ENCODE assay signal across 8 cellular contexts in the genomic region with DNA sequence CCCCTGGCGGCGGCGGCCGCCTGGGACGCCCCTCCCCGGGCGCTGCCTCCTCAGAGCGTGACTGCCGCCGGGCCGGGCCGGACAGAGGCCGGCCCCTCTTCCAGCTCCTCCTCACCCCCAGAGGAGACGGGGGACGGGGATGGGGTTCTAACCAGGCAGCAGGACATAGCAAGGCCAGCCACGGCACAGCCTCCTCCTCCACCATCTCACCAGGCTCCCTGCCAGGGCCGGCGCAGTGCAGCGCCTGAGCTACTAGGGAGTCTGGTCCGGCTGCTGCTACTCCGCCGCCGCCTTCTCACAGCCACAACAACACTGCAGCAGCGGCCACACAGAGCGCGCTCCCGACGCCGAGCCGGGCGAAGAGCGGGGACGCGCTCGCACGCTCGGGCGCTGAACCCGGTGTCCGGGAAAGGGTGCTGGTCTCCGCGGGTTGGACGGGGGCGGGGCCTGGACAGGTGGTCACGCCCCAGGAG.
DNase-seq lines count a peak whose midpoint lies in the region; ATAC-seq, FAIRE-seq and TF ChIP-seq lines count a peak whose summit lies in the region.
"Not testable (repeated sequence)": the region's sequence is repeated elsewhere in the genome, so short reads cannot be mapped to it uniquely, and the experiment has no call there.

No MANE protein-coding gene starts in this region.

- not testable (repeated sequence) for H4K20me1 ChIP-seq in astrocyte (ENCODE audit: insufficient read depth, low read length)

- not testable (repeated sequence) for TF ChIP-seq CTCF in GM10248 (IDR thresholded peaks at IDR 0.05; ENCODE audit: control extremely low read depth, extremely low read depth, low read depth, missing control alignments); astrocyte (IDR thresholded peaks at IDR 0.05; ENCODE audit: insufficient read depth, low read depth, low read length)
- peak in 3 of 6 experiments; percentile 9 to 34 (median 20) for TF ChIP-seq CTCF in upper lobe of left lung (IDR thresholded peaks at IDR 0.05)

- H3K4me3 Mint-ChIP-seq in astrocyte (ENCODE audit: unreplicated experiment), result peak overlapping the region; percentile 73

- not testable (repeated sequence) for H3K4me1 ChIP-seq in astrocyte (ENCODE audit: insufficient read depth, low read length); upper lobe of left lung

- H2AFZ ChIP-seq in astrocyte (ENCODE audit: low read depth, low read length), result peak overlapping the region; percentile 52

- H3K4me2 ChIP-seq in astrocyte (ENCODE audit: low read length), result peak overlapping the region; percentile 66

- not testable (repeated sequence) for H3K9me3 Mint-ChIP-seq in astrocyte (ENCODE audit: unreplicated experiment)

- H3K36me3 ChIP-seq in astrocyte (ENCODE audit: insufficient read depth, low read length); upper lobe of left lung: not testable (repeated sequence)

- H3K27me3 Mint-ChIP-seq in astrocyte (ENCODE audit: low read depth, unreplicated experiment), result not testable (repeated sequence)

- not testable (repeated sequence) for ATAC-seq in upper lobe of left lung (ENCODE audit: low FRiP score in 2 of 2)

- not testable (repeated sequence) for H3K79me2 ChIP-seq in astrocyte (ENCODE audit: insufficient read depth, low read length)

- peak; percentile 1 for DNase-seq in GM10248 (ENCODE audit: extremely low spot score)
- peak; percentile 1 for DNase-seq in NCI-H82 treated with DMSO at 0.1 percent for 48 hours (lab: John Stamatoyannopoulos, UW; ENCODE audit: unreplicated experiment)
- DNase-seq in activated CD4-positive, alpha-beta T cell treated with anti-CD3 and anti-CD28 coated beads, Interleukin-2, amount 50 U/mL, for 24 hours (ENCODE audit: low read depth in 1 of 2, low spot score in 1 of 2), result peak; percentile 28 to 32
- DNase-seq in astrocyte (ENCODE audit: low read depth), result not testable (repeated sequence)
- DNase-seq in germinal center (ENCODE audit: low spot score), result peak; percentile 1
- peak; percentile 92 for DNase-seq in mesenteric fat pad (ENCODE audit: low spot score)
- peak in 3 of 4 experiments; percentile 28 to 62 (median 36) for DNase-seq in stimulated activated CD4-positive, alpha-beta T cell treated with anti-CD3 and anti-CD28 coated beads, Interleukin-1b, Interleukin-23, amount 100 ng/mL, for 24 hours (ENCODE audit: low read depth in 4 of 4, low spot score in 1 of 4)
- peak; percentile 87 to 93 for DNase-seq in upper lobe of left lung

- H3K27me3 ChIP-seq in astrocyte (ENCODE audit: insufficient read depth, low read length); upper lobe of left lung: not testable (repeated sequence)

- TF ChIP-seq POLR2A in upper lobe of left lung (IDR thresholded peaks at IDR 0.05), result peak in 1 of 4 donors; percentile 23

- not testable (repeated sequence) for TF ChIP-seq EP300 in upper lobe of left lung (IDR thresholded peaks at IDR 0.05)

- not testable (repeated sequence) for H3K4me1 Mint-ChIP-seq in astrocyte (ENCODE audit: low read depth, unreplicated experiment)

- peak overlapping the region; percentile 37 for H3K4me3 ChIP-seq in astrocyte (ENCODE audit: insufficient read depth, low read depth, low read length)
- peak overlapping the region; percentile 10 to 58 (median 50) for H3K4me3 ChIP-seq in upper lobe of left lung

- H3K27ac ChIP-seq in astrocyte (ENCODE audit: low read depth, low read length), result not testable (repeated sequence)
- H3K27ac ChIP-seq in upper lobe of left lung, result peak overlapping the region in 3 of 4 donors; percentile 25 to 67 (median 60)

- not testable (repeated sequence) for H3K36me3 Mint-ChIP-seq in astrocyte (ENCODE audit: low read depth, unreplicated experiment)

- not testable (repeated sequence) for H3K9me3 ChIP-seq in astrocyte (ENCODE audit: insufficient read depth, low read depth, low read length); upper lobe of left lung

- not testable (repeated sequence) for H3K9ac ChIP-seq in astrocyte (ENCODE audit: low read length)

- WGBS in upper lobe of left lung, 2 donors, result 0% methylated on average over 19 to 23 of the region's 45 CpGs

- not testable (repeated sequence) for FAIRE-seq in astrocyte (lab: Jason Lieb, UNC)

- POLR2A ChIA-PET in GM10248 (lab: Yijun Ruan, JAX), result not testable (repeated sequence)

- CTCF ChIA-PET in GM10248 (lab: Yijun Ruan, JAX), result not testable (repeated sequence)

- H3K27ac Mint-ChIP-seq in astrocyte (ENCODE audit: unreplicated experiment), result not testable (repeated sequence)
